ENCODE assay signal across 11 cellular contexts in the genomic region with DNA sequence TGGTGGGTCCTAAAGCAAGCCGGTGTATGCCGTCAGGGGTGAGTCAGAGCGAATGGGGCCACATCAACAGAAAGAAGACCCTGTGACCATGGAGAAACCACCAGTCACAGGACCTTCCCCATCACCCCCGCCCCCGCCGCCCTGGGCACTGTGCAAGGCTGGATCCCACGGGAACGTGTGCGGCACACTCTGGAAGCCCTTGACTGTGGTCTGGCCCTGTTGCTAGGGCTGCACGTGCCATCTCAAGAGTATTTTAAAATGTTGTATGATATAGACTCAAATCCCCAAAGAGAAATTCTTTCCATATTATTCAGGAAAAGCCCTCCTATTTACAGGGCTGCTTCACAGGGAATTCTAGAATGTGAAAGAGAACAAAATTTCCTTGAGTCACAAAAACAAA.
"Had no signal": no experiment of that assay in that cellular context is flagged by ENCODE, and none has a peak within 500 bp of the region (broad histone marks: within the 10 kb centered on the region; RNA-seq: fewer than 3 reads in every experiment).

No MANE protein-coding gene starts in this region.

- H3K36me3 Mint-ChIP-seq: WTC11 had no signal

- H3K4me3 ChIP-seq: hepatocyte, skin epidermis, transverse colon had no signal

- H3K27me3 ChIP-seq: hepatocyte, transverse colon had no signal

- ATAC-seq: left ventricle myocardium superior, WTC11 had no signal

- H3K27me3 Mint-ChIP-seq: activated CD4-positive, alpha-beta T cell treated with anti-CD3 and anti-CD28 coated beads, Interleukin-2, amount 10 ng/mL, durations not matched to agents 24 days and 14 days; activated naive CD8-positive, alpha-beta T cell treated with anti-CD3 and anti-CD28 coated beads, Interleukin-2, amount 10 ng/mL, durations not matched to agents 7 days and 5 days had no signal

- H3K9me3 ChIP-seq: transverse colon had no signal

- H3K4me3 Mint-ChIP-seq: activated CD4-positive, alpha-beta T cell treated with anti-CD3 and anti-CD28 coated beads, Interleukin-2, amount 10 ng/mL, durations not matched to agents 24 days and 14 days; activated naive CD8-positive, alpha-beta T cell treated with anti-CD3 and anti-CD28 coated beads, Interleukin-2, amount 10 ng/mL, durations not matched to agents 7 days and 5 days; T-helper 1 cell treated with Interleukin-12 subunit alpha and Interleukin-12 subunit beta and Interleukin-4 antibody, amounts not matched to agents 30 μg/mL and 1 μg/mL, for 36 hours; WTC11 had no signal

- H3K27ac Mint-ChIP-seq: T-helper 1 cell treated with Interleukin-12 subunit alpha and Interleukin-12 subunit beta and Interleukin-4 antibody, amounts not matched to agents 30 μg/mL and 1 μg/mL, for 36 hours; WTC11 had no signal

- DNase-seq: activated CD4-positive, alpha-beta T cell treated with anti-CD3 and anti-CD28 coated beads, Interleukin-2, amount 10 ng/mL, durations not matched to agents 24 days and 14 days; activated effector memory CD4-positive, alpha-beta T cell treated with anti-CD3 and anti-CD28 coated beads, Interleukin-2, amount 50 U/mL, for 16 hours; activated naive CD8-positive, alpha-beta T cell treated with anti-CD3 and anti-CD28 coated beads, Interleukin-2, amount 10 ng/mL, durations not matched to agents 7 days and 5 days; left ventricle myocardium superior; mesendoderm; retina; transverse colon had no signal

- H3K36me3 ChIP-seq: transverse colon had no signal

- H3K9me3 Mint-ChIP-seq: activated naive CD8-positive, alpha-beta T cell treated with anti-CD3 and anti-CD28 coated beads, Interleukin-2, amount 10 ng/mL, durations not matched to agents 7 days and 5 days; T-helper 1 cell treated with Interleukin-12 subunit alpha and Interleukin-12 subunit beta and Interleukin-4 antibody, amounts not matched to agents 30 μg/mL and 1 μg/mL, for 36 hours had no signal

- H3K27ac ChIP-seq: hepatocyte, transverse colon had no signal
